In the genomic region with DNA sequence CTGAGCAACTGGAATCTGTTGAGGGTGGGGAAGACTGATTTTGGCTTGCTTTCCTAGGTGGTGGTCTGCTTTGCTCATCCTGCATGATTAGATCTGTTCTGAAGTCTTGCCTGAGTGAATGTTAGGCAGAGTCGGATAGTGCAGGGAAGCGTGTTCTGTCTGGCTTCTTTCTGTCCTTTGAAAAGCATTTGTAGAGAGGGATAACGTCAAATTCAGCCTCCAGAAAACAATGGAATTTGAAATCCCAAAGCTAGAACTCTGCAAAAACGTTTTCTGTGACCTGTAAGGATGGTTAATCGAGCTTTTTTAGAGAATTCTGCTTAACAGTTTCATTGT, we compare ENCODE assay signal across 8 cellular contexts. TPM values are rescaled to one million over a fixed set of nuclear protein-coding genes. Genes with fewer than 3 reads are reported as not detected.
DNase-seq lines count a peak whose midpoint lies in the region; ATAC-seq and TF ChIP-seq lines count a peak whose summit lies in the region.

No MANE protein-coding gene starts in this region.

- peak overlapping the region; percentile 95 for H3K27ac Mint-ChIP-seq in T-helper 17 cell

- H3K27ac ChIP-seq in foreskin keratinocyte = peak overlapping the region; percentile 3

- TF ChIP-seq CTCF in foreskin keratinocyte (conservative IDR thresholded peaks at IDR 0.05) (no peak), retinal pigment epithelial cell (conservative IDR thresholded peaks at IDR 0.05; ENCODE audit: low read depth, low read length) (no peak), omental fat pad (IDR thresholded peaks at IDR 0.05) (no peak)

- H3K36me3 Mint-ChIP-seq in T-helper 17 cell (ENCODE audit: low read depth) = peaks cover 4% of the 10 kb centered on the region

- H3K4me3 Mint-ChIP-seq in T-helper 17 cell = peak overlapping the region; percentile 99

- DNase-seq in T-helper 17 cell (no peak), foreskin keratinocyte (no peak), retinal pigment epithelial cell (ENCODE audit: low read depth) (no peak), omental fat pad (ENCODE audit: low spot score) (no peak), GM19240 (ENCODE audit: insufficient read length, low spot score) (no peak)
- no peak for DNase-seq in stimulated activated CD4-positive, alpha-beta T cell treated with anti-CD3 and anti-CD28 coated beads, Interleukin-2, amount 100 ng/mL, for 24 hours

- H3K27me3 Mint-ChIP-seq in T-helper 17 cell = no peaks in the 10 kb centered on the region

- H3K4me3 ChIP-seq in GM08714 (ENCODE audit: low read length) (peak overlapping the region; percentile 83; the same call in 1 of the 2 replicates), retinal pigment epithelial cell (ENCODE audit: low read length) (peak overlapping the region; percentile 82)

- H3K9me3 ChIP-seq in T-helper 17 cell (ENCODE audit: control insufficient read depth, low read length, poor library complexity, severe bottlenecking) = no peaks in the 10 kb centered on the region

- ATAC-seq in T-helper 17 cell = no peak
- ATAC-seq in foreskin keratinocyte = no peak
- ATAC-seq in omental fat pad (ENCODE audit: low FRiP score) = no peak
- no peak for ATAC-seq in HG03432 (IDR thresholded peaks at IDR 0.05; ENCODE audit: unreplicated experiment)

- no peaks in the 10 kb centered on the region for H3K27me3 ChIP-seq in foreskin keratinocyte

- H3K4me1 ChIP-seq in foreskin keratinocyte = peaks cover 10% of the 10 kb centered on the region

- H3K4me1 Mint-ChIP-seq in T-helper 17 cell = peaks cover 33% of the 10 kb centered on the region

RNA-seq across cellular contexts. Expression of a gene that starts 1.4 kb away (rescaled TPM):
- total RNA-seq in T-helper 17 cell = 1 to 10 TPM; 5.6 to 6.1 TPM
- 19.4 and 20.5 TPM in 2 replicates for total RNA-seq in foreskin keratinocyte
- polyA plus RNA-seq in foreskin keratinocyte = 8.3 and 8.7 TPM in 2 replicates
- total RNA-seq in omental fat pad = 10 to 100 TPM; 12.9 to 23.5 (median 15.4) TPM
